14 cellular contexts compared by ENCODE assay signal in genomic region chr11:133070053-133070713, GRCh38.
A peak's percentile ranks its signal among the peaks of the same experiment; 100 is the strongest.
DNase-seq lines count a peak whose midpoint lies in the region; ATAC-seq and TF ChIP-seq lines count a peak whose summit lies in the region.
"Had no signal": no experiment of that assay in that cellular context is flagged by ENCODE, and none has a peak within 500 bp of the region (broad histone marks: within the 10 kb centered on the region; RNA-seq: fewer than 3 reads in every experiment).

No MANE protein-coding gene starts in this region.

- no peaks in the 10 kb centered on the region for H3K36me3 Mint-ChIP-seq in brain
- no peaks in the 10 kb centered on the region for H3K36me3 Mint-ChIP-seq in activated CD4-positive, alpha-beta T cell treated with anti-CD3 and anti-CD28 coated beads, Interleukin-2, amount 10 ng/mL, durations not matched to agents 24 days and 14 days (ENCODE audit: low read depth)
- H3K36me3 Mint-ChIP-seq: CD14-positive monocyte; CD8-positive, alpha-beta T cell had no signal

- H3K4me3 Mint-ChIP-seq in brain, result peak overlapping the region in 3 of 5 experiments; percentile 46 to 78 (median 69)
- H3K4me3 Mint-ChIP-seq in activated CD4-positive, alpha-beta T cell treated with anti-CD3 and anti-CD28 coated beads, Interleukin-2, amount 10 ng/mL, durations not matched to agents 24 days and 14 days, result no peak overlapping the region
- H3K4me3 Mint-ChIP-seq: CD14-positive monocyte; CD8-positive, alpha-beta T cell had no signal

- H3K27ac Mint-ChIP-seq in brain, result peak overlapping the region in 4 of 5 experiments; percentile 82 to 90 (median 88)
- no peak overlapping the region for H3K27ac Mint-ChIP-seq in activated CD4-positive, alpha-beta T cell treated with anti-CD3 and anti-CD28 coated beads, Interleukin-2, amount 10 ng/mL, durations not matched to agents 24 days and 14 days
- H3K27ac Mint-ChIP-seq: CD14-positive monocyte; CD8-positive, alpha-beta T cell had no signal

- H3K36me3 ChIP-seq in H7 (replicated peaks; ENCODE audit: control insufficient read depth, insufficient read depth, low read length) (no peaks in the 10 kb centered on the region), HUES6 (ENCODE audit: control insufficient read depth, insufficient read depth, low read length) (no peaks in the 10 kb centered on the region), iPS-20b (ENCODE audit: insufficient read depth, low read depth, low read length) (no peaks in the 10 kb centered on the region), stomach (no peaks in the 10 kb centered on the region)

- TF ChIP-seq POLR2A in stomach (IDR thresholded peaks at IDR 0.05), result no peak

- DNase-seq in H7 (peak; percentile 61), GM19240 (ENCODE audit: insufficient read length, low spot score) (no peak), stomach (no peak)
- DNase-seq in activated CD4-positive, alpha-beta T cell treated with anti-CD3 and anti-CD28 coated beads, Interleukin-2, amount 10 ng/mL, durations not matched to agents 24 days and 14 days, result no peak
- DNase-seq: CD8-positive, alpha-beta T cell; DMS53; Karpas-422 had no signal

- peak overlapping the region; percentile 79 for H3K9ac ChIP-seq in HUES6 (ENCODE audit: low read length)
- H3K9ac ChIP-seq in iPS-20b (ENCODE audit: low read depth, low read length), result peak overlapping the region; percentile 51

- H3K4me1 Mint-ChIP-seq in brain, result peaks cover 32% of the 10 kb centered on the region
- no peaks in the 10 kb centered on the region for H3K4me1 Mint-ChIP-seq in activated CD4-positive, alpha-beta T cell treated with anti-CD3 and anti-CD28 coated beads, Interleukin-2, amount 10 ng/mL, durations not matched to agents 24 days and 14 days
- H3K4me1 Mint-ChIP-seq: CD14-positive monocyte had no signal

- H3K4me3 ChIP-seq in H7 (ENCODE audit: insufficient read depth, low read depth, low read length), result no peak overlapping the region
- H3K4me3 ChIP-seq in HUES6 (ENCODE audit: low read depth, low read length), result 0 out of 2 replicates have a peak overlapping the region, but pooled peaks have one; percentile 8
- H3K4me3 ChIP-seq in iPS-20b (ENCODE audit: low read length), result peak overlapping the region; percentile 39; the same call in 1 of the 2 replicates
- no peak overlapping the region for H3K4me3 ChIP-seq in stomach
- H3K4me3 ChIP-seq: A549, K562 had no signal

- WGBS in stomach, 5 donors, result 47 to 64% (median 58%) methylated on average over 10 to 11 of the region's 11 CpGs

- TF ChIP-seq CTCF in brain (conservative IDR thresholded peaks at IDR 0.05) (no peak), stomach (IDR thresholded peaks at IDR 0.05) (no peak)

- peaks cover 4% of the 10 kb centered on the region for H3K27me3 Mint-ChIP-seq in brain
- H3K27me3 Mint-ChIP-seq in activated CD4-positive, alpha-beta T cell treated with anti-CD3 and anti-CD28 coated beads, Interleukin-2, amount 10 ng/mL, durations not matched to agents 24 days and 14 days, result peaks cover 5% of the 10 kb centered on the region

- ATAC-seq in GM21717 (IDR thresholded peaks at IDR 0.05; ENCODE audit: unreplicated experiment), result no peak
- ATAC-seq: A549; CD8-positive, alpha-beta T cell; K562 had no signal

- H3K4me1 ChIP-seq in HUES6 (ENCODE audit: control insufficient read depth, insufficient read depth, low read length) (peaks cover 20% of the 10 kb centered on the region), iPS-20b (ENCODE audit: insufficient read depth, low read length) (peaks cover 17% of the 10 kb centered on the region), stomach (no peaks in the 10 kb centered on the region)
- H3K4me1 ChIP-seq: A549 had no signal

- H3K27me3 ChIP-seq in H7 (ENCODE audit: control insufficient read depth, insufficient read depth, low read length), result no peaks in the 10 kb centered on the region
- no peaks in the 10 kb centered on the region for H3K27me3 ChIP-seq in HUES6 (ENCODE audit: control insufficient read depth, insufficient read depth, low read length)
- H3K27me3 ChIP-seq in iPS-20b (ENCODE audit: insufficient read depth, low read length), result peaks cover 3% of the 10 kb centered on the region; the same call in 1 of the 2 replicates
- H3K27me3 ChIP-seq in stomach, result peaks cover 0 to 42% (median 11%) of the 10 kb centered on the region in 3 donors

- intact Hi-C loops in activated CD4-positive, alpha-beta T cell treated with anti-CD3 and anti-CD28 coated beads, Interleukin-2, amount 10 ng/mL, durations not matched to agents 24 days and 14 days (cut with micrococcal nuclease), result no loop called here
- intact Hi-C loops in stomach (cut with DNase I; ENCODE audit: low total_unique reads), result loop anchor here (10.0 kb wide), 1 partner anchor 765 kb away; no protein-coding TSS in a partner anchor

- peak overlapping the region; percentile 66; the same call in 1 of the 2 replicates for H3K27ac ChIP-seq in HUES6 (ENCODE audit: low read depth, low read length)
- H3K27ac ChIP-seq in iPS-20b (ENCODE audit: low read length), result no peak overlapping the region
- H3K27ac ChIP-seq in stomach, result no peak overlapping the region
- H3K27ac ChIP-seq: A549 had no signal

- H3K9me3 Mint-ChIP-seq in brain, result peaks cover 0 to 2% (median 0%) of the 10 kb centered on the region in 5 experiments
- H3K9me3 Mint-ChIP-seq in activated CD4-positive, alpha-beta T cell treated with anti-CD3 and anti-CD28 coated beads, Interleukin-2, amount 10 ng/mL, durations not matched to agents 24 days and 14 days, result no peaks in the 10 kb centered on the region
- H3K9me3 Mint-ChIP-seq: CD8-positive, alpha-beta T cell had no signal

- no peak for TF ChIP-seq EP300 in stomach (IDR thresholded peaks at IDR 0.05)

- H3K9me3 ChIP-seq in HUES6 (ENCODE audit: control insufficient read depth, insufficient read depth, low read depth, low read length), result no peaks in the 10 kb centered on the region
- no peaks in the 10 kb centered on the region for H3K9me3 ChIP-seq in iPS-20b (ENCODE audit: insufficient read depth, low read depth, low read length)
- no peaks in the 10 kb centered on the region for H3K9me3 ChIP-seq in stomach
- H3K9me3 ChIP-seq: A549 had no signal

Comparison
In these comparisons a context has a peak if more than half of its experiments do, and no peak if none do; other contexts are left out.
1. H3K4me3 ChIP-seq: peak in HUES6 (single experiment) and iPS-20b (single experiment); none in H7 (single experiment) and stomach (0 of 4).